Comparison of ENCODE assay signal across 8 cellular contexts in the genomic region with DNA sequence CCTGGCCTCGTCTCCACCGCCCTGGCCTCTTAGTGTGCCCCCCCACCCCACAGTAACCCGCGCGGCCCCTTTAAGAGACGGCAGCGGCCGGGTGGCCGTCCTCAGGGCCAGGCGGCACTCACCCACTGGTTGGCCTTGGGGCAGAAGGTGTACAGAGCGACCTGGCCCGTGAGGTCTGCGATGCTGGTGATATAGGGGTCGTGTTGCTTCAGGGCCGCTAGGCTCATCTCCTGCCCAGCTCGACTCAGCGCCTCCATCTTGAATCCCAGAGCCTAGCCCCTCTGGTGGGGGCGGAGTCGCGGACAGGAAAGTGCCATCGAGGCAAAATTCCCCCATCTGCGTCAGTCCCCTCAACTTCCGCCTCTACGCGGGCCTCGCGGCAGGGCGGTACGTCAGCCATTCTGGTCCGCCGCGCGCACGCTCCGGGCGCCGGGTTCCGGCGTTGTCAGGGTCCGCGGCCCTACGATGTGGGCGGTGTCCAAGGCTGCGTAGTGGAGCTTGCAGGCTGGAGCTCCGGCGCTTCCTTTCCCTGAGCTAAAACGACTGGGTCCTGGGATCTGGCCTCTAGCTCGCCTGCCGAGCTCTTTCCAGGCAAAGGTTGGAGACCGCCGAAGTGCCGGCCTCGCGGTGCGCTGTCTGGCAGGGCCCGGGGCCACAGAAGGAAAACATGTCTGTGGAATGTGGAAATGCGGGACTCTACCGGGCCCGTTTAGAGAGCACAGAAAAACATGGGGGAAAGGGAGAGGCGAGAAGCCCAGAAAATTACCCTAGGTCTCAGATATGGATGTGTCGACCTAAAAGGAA.
DNase-seq lines count a peak whose midpoint lies in the region; ATAC-seq and TF ChIP-seq lines count a peak whose summit lies in the region.

A gene (minus strand): TSS at position 283 of the 804 bp plus-strand sequence. CDS start 26 bp downstream, at position 257.

- DNase-seq in AML-193 (lab: John Stamatoyannopoulos, UW) (peak; percentile 96 to 97), NCI-H510A treated with DMSO at 0.1 percent for 48 hours (lab: John Stamatoyannopoulos, UW) (peak; percentile 89), choroid plexus epithelial cell (ENCODE audit: low read depth) (peak; percentile 98), kidney glomerular epithelial cell (lab: John Stamatoyannopoulos, UW) (peak; percentile 92)
- DNase-seq in activated CD4-positive, alpha-beta T cell treated with anti-CD3 and anti-CD28 coated beads for 24 hours (ENCODE audit: low read depth in 2 of 2) = peak; percentile 85 to 89
- DNase-seq in stimulated activated CD4-positive, alpha-beta T cell treated with anti-CD3 and anti-CD28 coated beads, Interleukin-1b, Interleukin-23, amount 100 ng/mL, for 1 hour (ENCODE audit: low read depth in 2 of 2) = peak; percentile 87 to 88

- no peak for TF ChIP-seq CTCF in choroid plexus epithelial cell (conservative IDR thresholded peaks at IDR 0.05; ENCODE audit: low read depth, low read length)

- ATAC-seq in GM19043 (IDR thresholded peaks at IDR 0.05; ENCODE audit: low read depth, unreplicated experiment) = peak; percentile 94
- ATAC-seq in HG03378 (IDR thresholded peaks at IDR 0.05; ENCODE audit: unreplicated experiment) = peak; percentile 92

- H3K4me3 ChIP-seq in choroid plexus epithelial cell (ENCODE audit: low read depth, low read length) = peak within 1 kb of the TSS; percentile 100

Comparison
In these comparisons a context has a peak if more than half of its experiments do, and no peak if none do; other contexts are left out.
1. Peak in every context shown above with its lines: DNase-seq, ATAC-seq and H3K4me3 ChIP-seq.